ENCODE assay signal across 20 cellular contexts in the genomic region with DNA sequence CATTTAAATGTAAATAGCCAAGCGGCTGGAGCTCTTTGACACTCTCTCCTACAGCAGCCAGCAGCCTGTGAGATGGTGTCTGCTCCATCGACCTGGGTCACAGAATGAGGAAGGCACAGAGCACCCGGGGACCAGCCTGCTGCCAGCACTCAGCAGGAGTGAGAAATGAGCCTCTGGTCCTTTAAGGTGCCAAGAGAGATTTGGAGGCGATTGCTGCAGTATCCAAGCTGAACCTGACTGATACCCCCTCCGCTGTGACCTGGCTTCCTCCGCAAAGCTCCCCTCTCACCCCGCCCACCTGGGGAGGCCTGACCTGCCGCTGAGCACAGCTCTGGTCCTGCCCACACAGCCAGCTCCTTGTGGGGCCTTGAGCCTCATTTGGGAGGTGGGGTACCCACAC. TPM values are rescaled to one million over a fixed set of nuclear protein-coding genes. Genes with fewer than 3 reads are reported as not detected.
DNase-seq lines count a peak whose midpoint lies in the region; ATAC-seq and TF ChIP-seq lines count a peak whose summit lies in the region.
"Had no signal": no experiment of that assay in that cellular context is flagged by ENCODE, and none has a peak within 500 bp of the region (broad histone marks: within the 10 kb centered on the region; RNA-seq: fewer than 3 reads in every experiment).

No MANE protein-coding gene starts in this region.

- no peak overlapping the region for H3K27ac ChIP-seq in psoas muscle
- H3K27ac ChIP-seq: A549, parathyroid adenoma had no signal

- peaks cover 5% of the 10 kb centered on the region for H3K4me1 ChIP-seq in psoas muscle
- H3K4me1 ChIP-seq: parathyroid adenoma had no signal

- no peak for TF ChIP-seq CTCF in psoas muscle (IDR thresholded peaks at IDR 0.05)

- peak overlapping the region; percentile 38 for H3K4me3 Mint-ChIP-seq in activated naive CD8-positive, alpha-beta T cell
- peak overlapping the region in 9 of 10 donors; percentile 27 to 77 (median 55) for H3K4me3 Mint-ChIP-seq in naive thymus-derived CD8-positive, alpha-beta T cell
- H3K4me3 Mint-ChIP-seq: mesothelial cell of epicardium had no signal

- POLR2A ChIA-PET in naive thymus-derived CD8-positive, alpha-beta T cell (lab: Charles Lee), result interaction anchor here (0.7 to 2.3 kb wide), 4 partner anchors 9 to 45 kb away, joined by 3 to 9 read pairs (median 4); partner anchors contain the start of gene ATP2A3

- intact Hi-C loops in psoas muscle (cut with DNase I), result no loop called here

- DNase-seq in NCI-H510A treated with DMSO at 0.1 percent for 48 hours (lab: John Stamatoyannopoulos, UW) (peak; percentile 49), NCI-H510A (lab: John Stamatoyannopoulos, UW) (no peak), H7 (peak; percentile 80), psoas muscle (no peak), NK-92 (lab: John Stamatoyannopoulos, UW; ENCODE audit: unreplicated experiment) (no peak)
- no peak for DNase-seq in naive thymus-derived CD8-positive, alpha-beta T cell
- DNase-seq: activated CD4-positive, alpha-beta T cell treated with anti-CD3 and anti-CD28 coated beads for 48 hours; cortex of kidney; erythroblast; glutamatergic neuron; kidney; NCI-H1105 treated with DMSO at 0.1 percent for 48 hours; NCI-H524; SW 1271 had no signal

- no peaks in the 10 kb centered on the region for H3K27me3 Mint-ChIP-seq in activated naive CD8-positive, alpha-beta T cell
- H3K27me3 Mint-ChIP-seq in naive thymus-derived CD8-positive, alpha-beta T cell, result no peaks in the 10 kb centered on the region

- H3K27ac Mint-ChIP-seq in activated naive CD8-positive, alpha-beta T cell, result peak overlapping the region; percentile 41
- peak overlapping the region; percentile 63 to 93 (median 88) for H3K27ac Mint-ChIP-seq in naive thymus-derived CD8-positive, alpha-beta T cell
- H3K27ac Mint-ChIP-seq: mesothelial cell of epicardium had no signal

- H3K36me3 ChIP-seq in H7 (replicated peaks; ENCODE audit: control insufficient read depth, insufficient read depth, low read length) (no peaks in the 10 kb centered on the region), psoas muscle (ENCODE audit: insufficient read depth in 1 of 2, low read depth in 1 of 2) (no peaks in the 10 kb centered on the region)

- H3K4me3 ChIP-seq in H7 (ENCODE audit: insufficient read depth, low read depth, low read length) (no peak overlapping the region), psoas muscle (no peak overlapping the region)
- H3K4me3 ChIP-seq: A549 had no signal

- H3K36me3 Mint-ChIP-seq in activated naive CD8-positive, alpha-beta T cell, result no peaks in the 10 kb centered on the region
- peaks cover 0 to 54% (median 0%) of the 10 kb centered on the region in 3 donors for H3K36me3 Mint-ChIP-seq in naive thymus-derived CD8-positive, alpha-beta T cell
- H3K36me3 Mint-ChIP-seq: mesothelial cell of epicardium had no signal

- no peaks in the 10 kb centered on the region for H3K9me3 Mint-ChIP-seq in activated naive CD8-positive, alpha-beta T cell (ENCODE audit: low read depth)
- H3K9me3 Mint-ChIP-seq in naive thymus-derived CD8-positive, alpha-beta T cell, result no peaks in the 10 kb centered on the region
- H3K9me3 Mint-ChIP-seq: mesothelial cell of epicardium had no signal

- WGBS in psoas muscle, 3 donors, result 48 to 57% (median 56%) methylated on average over 8 of the region's 8 CpGs

- H3K27me3 ChIP-seq in H7 (ENCODE audit: control insufficient read depth, insufficient read depth, low read length) (no peaks in the 10 kb centered on the region), psoas muscle (ENCODE audit: insufficient read depth in 3 of 3, low read length in 2 of 3) (peaks cover 0 to 5% (median 0%) of the 10 kb centered on the region in 3 donors)

- no peaks in the 10 kb centered on the region for H3K9me3 ChIP-seq in psoas muscle
- H3K9me3 ChIP-seq: A549 had no signal

- H3K4me1 Mint-ChIP-seq in activated naive CD8-positive, alpha-beta T cell (ENCODE audit: low read depth), result peaks cover 46% of the 10 kb centered on the region
- peaks cover 32 to 68% (median 59%) of the 10 kb centered on the region in 4 donors for H3K4me1 Mint-ChIP-seq in naive thymus-derived CD8-positive, alpha-beta T cell

- peak; percentile 33 to 46 for ATAC-seq in naive thymus-derived CD8-positive, alpha-beta T cell
- ATAC-seq in psoas muscle (no peak), HG02885 (IDR thresholded peaks at IDR 0.05; ENCODE audit: poor library complexity, unreplicated experiment) (no peak)
- ATAC-seq: A549 had no signal

RNA-seq across cellular contexts. Expression of gene ATP2A3, which starts 7.7 kb away (rescaled TPM):
- 5.7 and 5.8 TPM in 2 replicates for total RNA-seq in H7 (2014; rRNA removed; shearing (Covaris generic))
- total RNA-seq in naive thymus-derived CD8-positive, alpha-beta T cell, result 100 to 1,000 TPM; 140 to 144 TPM
- 10 to 100 TPM; 37.4 to 71.3 (median 47.7) TPM for polyA plus RNA-seq in naive thymus-derived CD8-positive, alpha-beta T cell
- 1 to 10 TPM; 2.9 to 3.4 (median 3.1) TPM for total RNA-seq in psoas muscle
- polyA plus RNA-seq in psoas muscle, result 1 to 10 TPM; 1.2 to 3.8 (median 1.7) TPM

RNA-seq across cellular contexts. Expression of gene P2RX1, which starts 40.3 kb away (rescaled TPM):
- total RNA-seq in H7 (2014; rRNA removed; shearing (Covaris generic)), result 0.10 and 0.33 TPM in 2 replicates
- total RNA-seq in naive thymus-derived CD8-positive, alpha-beta T cell, result 1 to 10 TPM; 1.1 to 1.6 TPM
- not detected for polyA plus RNA-seq in naive thymus-derived CD8-positive, alpha-beta T cell
- total RNA-seq in psoas muscle, result under 1 TPM; 0.18 to 0.94 (median 0.32) TPM
- under 1 TPM; 0.06 to 0.13 (median 0.07) TPM for polyA plus RNA-seq in psoas muscle
- total RNA-seq: astrocyte had no signal

Comparison
In these comparisons a context has a peak if more than half of its experiments do, and no peak if none do; other contexts are left out.
1. DNase-seq: peak in NCI-H510A treated with DMSO at 0.1 percent for 48 hours (single experiment) and H7 (single experiment); none in NCI-H510A (single experiment), naive thymus-derived CD8-positive, alpha-beta T cell (0 of 10), psoas muscle (0 of 2) and NK-92 (single experiment).
2. ATAC-seq: peak in naive thymus-derived CD8-positive, alpha-beta T cell (2 of 2); none in psoas muscle (0 of 4) and HG02885 (single experiment).
3. RNA of gene ATP2A3, which starts 7.7 kb away (total RNA-seq): 140 to 144 TPM in naive thymus-derived CD8-positive, alpha-beta T cell; 5.7 to 5.8 TPM in H7 and 2.9 to 3.4 TPM in psoas muscle; every median in the first group is over 10 times any median in the second.